29 cellular contexts compared by ENCODE assay signal in genomic region chr1:15031251-15031930, GRCh38.
DNase-seq lines count a peak whose midpoint lies in the region; ATAC-seq and TF ChIP-seq lines count a peak whose summit lies in the region.
"Had no signal": no experiment of that assay in that cellular context is flagged by ENCODE, and none has a peak within 500 bp of the region (broad histone marks: within the 10 kb centered on the region; RNA-seq: fewer than 3 reads in every experiment).

No MANE protein-coding gene starts in this region.

- peak; percentile 21 for DNase-seq in EL
- DNase-seq in RPMI7951 (ENCODE audit: low read depth), result peak; percentile 7
- peak; percentile 22 for DNase-seq in fibroblast of mammary gland (ENCODE audit: low read depth)
- no peak for DNase-seq in NOMO-1 (lab: John Stamatoyannopoulos, UW; ENCODE audit: unreplicated experiment in 2 of 2)
- DNase-seq in activated effector memory CD4-positive, alpha-beta T cell treated with Interleukin-2 at 50 U/mL for 16 hours, result no peak
- no peak for DNase-seq in NCI-H128 (lab: John Stamatoyannopoulos, UW; ENCODE audit: unreplicated experiment)
- DNase-seq: activated CD4-positive, alpha-beta memory T cell treated with anti-CD3 and anti-CD28 coated beads, Interleukin-2, amount 10 ng/mL, durations not matched to agents 7 days and 5 days; activated CD8-positive, alpha-beta memory T cell treated with anti-CD3 and anti-CD28 coated beads, Interleukin-2, amount 50 U/mL, for 4 hours; activated naive CD4-positive, alpha-beta T cell treated with anti-CD3 and anti-CD28 coated beads, Interleukin-2, amount 50 U/mL, for 16 hours; amniotic stem cell; CD8-positive, alpha-beta memory T cell; colonic mucosa; effector CD4-positive, alpha-beta T cell; KBM-7; left ventricle myocardium superior; naive B cell; NCI-H1105; NCI-H2029 treated with DMSO at 0.1 percent for 48 hours; NCI-H524 treated with DMSO at 0.1 percent for 48 hours; PC-3; right lobe of liver; stimulated activated CD4-positive, alpha-beta T cell treated with anti-CD3 and anti-CD28 coated beads, Interleukin-4, amount 100 ng/mL, for 24 hours had no signal

- TF ChIP-seq CTCF in fibroblast of mammary gland (conservative IDR thresholded peaks at IDR 0.05; ENCODE audit: control insufficient read depth, insufficient read depth, low read depth, low read length) (no peak), nephron (IDR thresholded peaks at IDR 0.05; ENCODE audit: unreplicated experiment in 3 of 3) (no peak)

- no peaks in the 10 kb centered on the region for H3K27me3 Mint-ChIP-seq in nephron (ENCODE audit: low read depth)
- H3K27me3 Mint-ChIP-seq: activated CD4-positive, alpha-beta memory T cell treated with anti-CD3 and anti-CD28 coated beads, Interleukin-2, amount 10 ng/mL, durations not matched to agents 7 days and 5 days; progenitor cell of endocrine pancreas had no signal

- H3K9me3 Mint-ChIP-seq in nephron, result no peaks in the 10 kb centered on the region
- H3K9me3 Mint-ChIP-seq: activated CD4-positive, alpha-beta memory T cell treated with anti-CD3 and anti-CD28 coated beads, Interleukin-2, amount 10 ng/mL, durations not matched to agents 7 days and 5 days; CD8-positive, alpha-beta memory T cell; mesothelial cell of epicardium; naive B cell had no signal

- H3K4me1 Mint-ChIP-seq in nephron, result peaks cover 47% of the 10 kb centered on the region

- H3K27ac Mint-ChIP-seq in nephron, result peak overlapping the region; percentile 13 to 96 (median 56)
- H3K27ac Mint-ChIP-seq: activated CD4-positive, alpha-beta memory T cell treated with anti-CD3 and anti-CD28 coated beads, Interleukin-2, amount 10 ng/mL, durations not matched to agents 7 days and 5 days; CD8-positive, alpha-beta memory T cell; mesothelial cell of epicardium; naive B cell had no signal

- no peak for ATAC-seq in HG03378 (IDR thresholded peaks at IDR 0.05; ENCODE audit: unreplicated experiment)
- ATAC-seq: PC-3, Right ventricle myocardium inferior had no signal

- H3K36me3 Mint-ChIP-seq in nephron (ENCODE audit: low read depth), result peaks cover 8% of the 10 kb centered on the region
- H3K36me3 Mint-ChIP-seq: CD8-positive, alpha-beta memory T cell; naive B cell had no signal

- no peak overlapping the region for H3K4me3 Mint-ChIP-seq in nephron
- H3K4me3 Mint-ChIP-seq: activated CD4-positive, alpha-beta memory T cell treated with anti-CD3 and anti-CD28 coated beads, Interleukin-2, amount 10 ng/mL, durations not matched to agents 7 days and 5 days; mesothelial cell of epicardium had no signal

- no peak overlapping the region for H3K4me3 ChIP-seq in fibroblast of mammary gland (ENCODE audit: control insufficient read depth, low read depth, low read length)
- H3K4me3 ChIP-seq: cardiac muscle cell, colonic mucosa, right lobe of liver, tibial nerve had no signal

Comparison
In these comparisons a context has a peak if more than half of its experiments do, and no peak if none do; other contexts are left out.
1. DNase-seq: peak in EL (single experiment), RPMI7951 (single experiment) and fibroblast of mammary gland (single experiment); none in NOMO-1 (0 of 2), activated effector memory CD4-positive, alpha-beta T cell treated with Interleukin-2 at 50 U/mL for 16 hours (single experiment) and NCI-H128 (single experiment).